ENCODE assay signal across 8 cellular contexts in genomic region chr7:137933270-137934017, GRCh38.
DNase-seq lines count a peak whose midpoint lies in the region; ATAC-seq and TF ChIP-seq lines count a peak whose summit lies in the region.

No MANE protein-coding gene starts in this region.

- 0 out of 2 replicates have a peak overlapping the region, but pooled peaks have one; percentile 4 for H3K27ac Mint-ChIP-seq in GM23338

- H2AFZ ChIP-seq in GM23338 = no peak overlapping the region

- H3K9me2 ChIP-seq in GM23338 (ENCODE audit: insufficient read depth) = no peaks in the 10 kb centered on the region

- peaks cover 22% of the 10 kb centered on the region for H3K4me1 Mint-ChIP-seq in GM23338

- H4K20me1 ChIP-seq in GM23338 (replicated peaks; ENCODE audit: insufficient read depth) = peaks cover 10% of the 10 kb centered on the region

- TF ChIP-seq EP300 in gastroesophageal sphincter (IDR thresholded peaks at IDR 0.05) (no peak), sigmoid colon (IDR thresholded peaks at IDR 0.05) (no peak)

- H3K79me2 ChIP-seq in GM23338 (replicated peaks; ENCODE audit: insufficient read depth) = peaks cover 81% of the 10 kb centered on the region

- H3K36me3 ChIP-seq in GM23338 (ENCODE audit: insufficient read depth) (no peaks in the 10 kb centered on the region), adipocyte (ENCODE audit: control insufficient read depth, insufficient read depth, low read length, severe bottlenecking) (no peaks in the 10 kb centered on the region), gastroesophageal sphincter (peaks cover 0 to under 1% of the 10 kb centered on the region in 2 donors), sigmoid colon (no peaks in the 10 kb centered on the region), spleen (peaks cover 0 to 3% (median 0%) of the 10 kb centered on the region in 6 donors)

- peaks cover 8% of the 10 kb centered on the region; the same call in 1 of the 3 replicates for H3K36me3 Mint-ChIP-seq in GM23338 (ENCODE audit: low read depth)

- H3K4me2 ChIP-seq in GM23338 = 0 out of 2 replicates have a peak overlapping the region, but pooled peaks have one; percentile 12

- intact Hi-C loops in sigmoid colon (cut with DNase I) = no loop called here
- intact Hi-C loops in spleen (cut with DNase I; ENCODE audit: low total_unique reads) = no loop called here

- no peaks in the 10 kb centered on the region for H3K9me3 Mint-ChIP-seq in GM23338

- H3K9me3 ChIP-seq in adipocyte (ENCODE audit: control insufficient read depth, low read length) (no peaks in the 10 kb centered on the region), gastroesophageal sphincter (no peaks in the 10 kb centered on the region), sigmoid colon (no peaks in the 10 kb centered on the region), spleen (no peaks in the 10 kb centered on the region)

- peak overlapping the region; percentile 40; the same call in 1 of the 2 replicates for H3K27ac ChIP-seq in GM23338 (ENCODE audit: low read depth)
- H3K27ac ChIP-seq in gastroesophageal sphincter = peak overlapping the region; percentile 60 to 82 (median 66)
- H3K27ac ChIP-seq in sigmoid colon = peak overlapping the region; percentile 66 to 78 (median 74)
- peak overlapping the region in 4 of 8 donors; percentile 9 to 83 (median 45) for H3K27ac ChIP-seq in spleen

- no peak overlapping the region for H3K9ac ChIP-seq in adipocyte (ENCODE audit: low read length)

- 33 to 58% methylated on average over 9 to 11 of the region's 11 CpGs for WGBS in gastroesophageal sphincter (ENCODE audit: low coverage in 1 of 2), 2 donors
- WGBS in sigmoid colon, 2 donors = 74 to 81% methylated on average over 11 of the region's 11 CpGs
- WGBS in spleen, 5 donors = 64 to 75% (median 68%) methylated on average over 11 of the region's 11 CpGs

- TF ChIP-seq CTCF in GM23338 (conservative IDR thresholded peaks at IDR 0.05; ENCODE audit: low read depth in 2 of 2) (no peak), gastroesophageal sphincter (IDR thresholded peaks at IDR 0.05) (no peak), sigmoid colon (IDR thresholded peaks at IDR 0.05) (no peak), spleen (IDR thresholded peaks at IDR 0.05 in 8 of 11, conservative IDR thresholded peaks at IDR 0.05 in 3 of 11) (no peak)

- no peaks in the 10 kb centered on the region for H3K27me3 ChIP-seq in GM23338 (ENCODE audit: insufficient read depth)
- no peaks in the 10 kb centered on the region for H3K27me3 ChIP-seq in adipocyte (replicated peaks; ENCODE audit: control insufficient read depth, insufficient read depth, low read length)
- H3K27me3 ChIP-seq in gastroesophageal sphincter = no peaks in the 10 kb centered on the region
- H3K27me3 ChIP-seq in sigmoid colon = no peaks in the 10 kb centered on the region
- no peaks in the 10 kb centered on the region for H3K27me3 ChIP-seq in spleen (replicated peaks in 1 of 7)

- no peak for TF ChIP-seq POLR2A in gastroesophageal sphincter (IDR thresholded peaks at IDR 0.05)
- TF ChIP-seq POLR2A in sigmoid colon (IDR thresholded peaks at IDR 0.05) = no peak
- no peak for TF ChIP-seq POLR2A in spleen (IDR thresholded peaks at IDR 0.05)

- H3K4me1 ChIP-seq in GM23338 (ENCODE audit: insufficient read depth) = peaks cover 30% of the 10 kb centered on the region; the same call in 1 of the 2 replicates
- H3K4me1 ChIP-seq in adipocyte (ENCODE audit: control insufficient read depth, insufficient read depth, low read length) = peaks cover 37% of the 10 kb centered on the region
- H3K4me1 ChIP-seq in gastroesophageal sphincter = peaks cover 25 to 70% (median 49%) of the 10 kb centered on the region in 3 donors
- H3K4me1 ChIP-seq in sigmoid colon = peaks cover 0 to 82% (median 67%) of the 10 kb centered on the region in 4 donors
- peaks cover 33 to 73% (median 55%) of the 10 kb centered on the region in 6 donors for H3K4me1 ChIP-seq in spleen

- H3K4me3 ChIP-seq in GM23338 (no peak overlapping the region), adipocyte (ENCODE audit: low read length) (peak overlapping the region; percentile 65), gastroesophageal sphincter (no peak overlapping the region), sigmoid colon (no peak overlapping the region), spleen (no peak overlapping the region)

- H3K4me3 Mint-ChIP-seq in GM23338 = no peak overlapping the region

- H3K27me3 Mint-ChIP-seq in GM23338 (ENCODE audit: insufficient read depth, low read depth, poor library complexity) = peaks cover 2% of the 10 kb centered on the region

- no peaks in the 10 kb centered on the region for H3F3A ChIP-seq in GM23338 (replicated peaks; ENCODE audit: low read depth)

- ATAC-seq in GM23338 (no peak; the same call in 2 of the 3 replicates), gastroesophageal sphincter (peak; percentile 67), HG02588 (IDR thresholded peaks at IDR 0.05; ENCODE audit: unreplicated experiment) (no peak)

- DNase-seq in GM23338 (ENCODE audit: low spot score) = no peak
- DNase-seq in adipocyte (ENCODE audit: low read depth) = peak; percentile 77
- DNase-seq in sigmoid colon = peak; percentile 77
- DNase-seq in effector CD8-positive, alpha-beta T cell (lab: John Stamatoyannopoulos, UW) = no peak
- no peak for DNase-seq in spleen
- no peak for DNase-seq in stimulated activated CD4-positive, alpha-beta T cell treated with anti-CD3 and anti-CD28 coated beads, Interleukin-15, amount 100 ng/mL, for 24 hours

TF ChIP-seq in GM23338, 12 proteins besides CTCF, POLR2A, EP300 and RAD21:
- no peak for TF ChIP-seq POLR2AphosphoS5 (IDR thresholded peaks at IDR 0.05; ENCODE audit: low read depth)
- no peak for TF ChIP-seq EZH2 (IDR thresholded peaks at IDR 0.05; ENCODE audit: low read depth, unreplicated experiment)
- TF ChIP-seq ZNF462 (CRISPR knock-in tag; IDR thresholded peaks at IDR 0.05) = no peak

Comparison
In these comparisons a context has a peak if more than half of its experiments do, and no peak if none do; other contexts are left out.
1. DNase-seq: peak in adipocyte (single experiment) and sigmoid colon (single experiment); none in GM23338 (single experiment), effector CD8-positive, alpha-beta T cell (single experiment), spleen (single experiment) and stimulated activated CD4-positive, alpha-beta T cell treated with anti-CD3 and anti-CD28 coated beads, Interleukin-15, amount 100 ng/mL, for 24 hours (single experiment).